ENCODE assay signal across 15 cellular contexts in genomic region chr1:168360151-168360550, GRCh38.
A peak's percentile ranks its signal among the peaks of the same experiment; 100 is the strongest.
DNase-seq lines count a peak whose midpoint lies in the region; TF ChIP-seq lines count a peak whose summit lies in the region.
"Had no signal": no experiment of that assay in that cellular context is flagged by ENCODE, and none has a peak within 500 bp of the region (broad histone marks: within the 10 kb centered on the region; RNA-seq: fewer than 3 reads in every experiment).

No MANE protein-coding gene starts in this region.

- H3K27ac ChIP-seq in mesenchymal stem cell (ENCODE audit: low read length, poor library complexity, severe bottlenecking) = no peak overlapping the region
- H3K27ac ChIP-seq: PC-9 had no signal

- H3K4me2 ChIP-seq in mesenchymal stem cell (ENCODE audit: low read length, poor library complexity, severe bottlenecking) = no peak overlapping the region
- H3K4me2 ChIP-seq: PC-9 had no signal

- intact Hi-C loops in activated T-helper 2 cell treated with anti-CD3 and anti-CD28 coated beads, Interferon-gamma antibody, Interleukin-2, Interleukin-4, amounts not matched to agents 10 μg/mL and 5 μg/mL and 100 μg/mL, durations not matched to agents 14 hours and 24 hours and 36 hours (cut with micrococcal nuclease) = loop anchor here (1.0 to 10.0 kb wide), 9 partner anchors 62 to 1337 kb away; partner anchors contain the start of genes ATP1B1, BLZF1, F5 and NME7
- intact Hi-C loops in MCF 10A (cut with micrococcal nuclease) = no loop called here

- H3K9ac ChIP-seq in mesenchymal stem cell (ENCODE audit: low read length) = peak overlapping the region; percentile 42

- no peak for TF ChIP-seq CTCF in MCF 10A (IDR thresholded peaks at IDR 0.05; ENCODE audit: unreplicated experiment)

- H3K27me3 Mint-ChIP-seq in activated T-helper 2 cell treated with anti-CD3 and anti-CD28 coated beads, Interferon-gamma antibody, Interleukin-2, Interleukin-4, amounts not matched to agents 10 μg/mL and 5 μg/mL and 100 μg/mL, durations not matched to agents 14 hours and 24 hours and 36 hours (ENCODE audit: low read depth) = no peaks in the 10 kb centered on the region
- H3K27me3 Mint-ChIP-seq in MCF 10A (ENCODE audit: insufficient read depth, unreplicated experiment) = peaks cover 10% of the 10 kb centered on the region

- POLR2A ChIA-PET in MCF 10A (lab: Yijun Ruan, JAX) = no interaction called here

- peaks cover 71% of the 10 kb centered on the region for H3K4me1 Mint-ChIP-seq in activated T-helper 2 cell treated with anti-CD3 and anti-CD28 coated beads, Interferon-gamma antibody, Interleukin-2, Interleukin-4, amounts not matched to agents 10 μg/mL and 5 μg/mL and 100 μg/mL, durations not matched to agents 14 hours and 24 hours and 36 hours (ENCODE audit: low read depth)
- no peaks in the 10 kb centered on the region for H3K4me1 Mint-ChIP-seq in MCF 10A (ENCODE audit: insufficient read depth, unreplicated experiment)

- peaks cover 4% of the 10 kb centered on the region for H3K36me3 Mint-ChIP-seq in activated T-helper 2 cell treated with anti-CD3 and anti-CD28 coated beads, Interferon-gamma antibody, Interleukin-2, Interleukin-4, amounts not matched to agents 10 μg/mL and 5 μg/mL and 100 μg/mL, durations not matched to agents 14 hours and 24 hours and 36 hours (ENCODE audit: low read depth)
- no peaks in the 10 kb centered on the region for H3K36me3 Mint-ChIP-seq in MCF 10A (ENCODE audit: insufficient read depth, unreplicated experiment)
- H3K36me3 Mint-ChIP-seq: CD8-positive, alpha-beta T cell had no signal

- CTCF ChIA-PET in MCF 10A (lab: Yijun Ruan, JAX) = interaction anchor here (0.5 to 1.2 kb wide), 8 partner anchors 17 to 1078 kb away, joined by 3 to 7 read pairs (median 3); no protein-coding TSS in a partner anchor

- H3K79me1 ChIP-seq in mesenchymal stem cell (replicated peaks; ENCODE audit: low read length, poor library complexity, severe bottlenecking) = no peaks in the 10 kb centered on the region

- no peak overlapping the region for H2BK5ac ChIP-seq in mesenchymal stem cell (ENCODE audit: low read depth, low read length, poor library complexity, severe bottlenecking)

- DNase-seq in AG08395 (ENCODE audit: low spot score) (peak; percentile 61), Daoy (ENCODE audit: low read depth) (peak; percentile 40), mesenchymal stem cell (peak; percentile 48), NCI-H446 treated with DMSO at 0.1 percent for 48 hours (lab: John Stamatoyannopoulos, UW) (no peak), MCF 10A (ENCODE audit: unreplicated experiment) (no peak), NCI-H2196 (lab: John Stamatoyannopoulos, UW; ENCODE audit: unreplicated experiment) (no peak), NCI-H345 treated with DMSO at 0.1 percent for 48 hours (lab: John Stamatoyannopoulos, UW; ENCODE audit: unreplicated experiment) (no peak)
- peak; percentile 39 for DNase-seq in activated T-helper 2 cell treated with anti-CD3 and anti-CD28 coated beads, Interferon-gamma antibody, Interleukin-2, Interleukin-4, amounts not matched to agents 10 μg/mL and 5 μg/mL and 100 μg/mL, durations not matched to agents 14 hours and 24 hours and 36 hours (ENCODE audit: low spot score)
- DNase-seq: activated effector memory CD4-positive, alpha-beta T cell treated with Interleukin-2 at 50 U/mL for 16 hours; glutamatergic neuron; H9; PC-9 had no signal

- no peaks in the 10 kb centered on the region for H3K36me3 ChIP-seq in mesenchymal stem cell (ENCODE audit: control insufficient read depth in 1 of 2, insufficient read depth in 2 of 2, low read depth in 1 of 2, low read length in 2 of 2)

- no peaks in the 10 kb centered on the region for H3K9me3 Mint-ChIP-seq in activated T-helper 2 cell treated with anti-CD3 and anti-CD28 coated beads, Interferon-gamma antibody, Interleukin-2, Interleukin-4, amounts not matched to agents 10 μg/mL and 5 μg/mL and 100 μg/mL, durations not matched to agents 14 hours and 24 hours and 36 hours
- no peaks in the 10 kb centered on the region for H3K9me3 Mint-ChIP-seq in MCF 10A (ENCODE audit: unreplicated experiment)
- H3K9me3 Mint-ChIP-seq: CD8-positive, alpha-beta T cell; dendritic cell treated with granulocyte-macrophage colony-stimulating factor and Interleukin-4, amounts not matched to agents 40 ng/mL and 50 ng/mL, for 4 days; H9 had no signal

- no peak overlapping the region for H3K14ac ChIP-seq in mesenchymal stem cell (ENCODE audit: low read length in 2 of 2)

- H3K27ac Mint-ChIP-seq in activated T-helper 2 cell treated with anti-CD3 and anti-CD28 coated beads, Interferon-gamma antibody, Interleukin-2, Interleukin-4, amounts not matched to agents 10 μg/mL and 5 μg/mL and 100 μg/mL, durations not matched to agents 14 hours and 24 hours and 36 hours = peak overlapping the region; percentile 92
- no peak overlapping the region for H3K27ac Mint-ChIP-seq in MCF 10A (ENCODE audit: low read depth, unreplicated experiment)
- H3K27ac Mint-ChIP-seq: CD8-positive, alpha-beta T cell; dendritic cell treated with granulocyte-macrophage colony-stimulating factor and Interleukin-4, amounts not matched to agents 40 ng/mL and 50 ng/mL, for 4 days; H9 had no signal

- H3K4ac ChIP-seq in mesenchymal stem cell (ENCODE audit: low read depth in 1 of 2, low read length in 2 of 2) = no peak overlapping the region

- no peak overlapping the region for H3K18ac ChIP-seq in mesenchymal stem cell (ENCODE audit: low read depth in 1 of 2, low read length in 2 of 2)

- H3K4me1 ChIP-seq in mesenchymal stem cell (ENCODE audit: control insufficient read depth, insufficient read depth, low read depth, low read length) = no peaks in the 10 kb centered on the region

- no peak overlapping the region for H2AFZ ChIP-seq in mesenchymal stem cell (ENCODE audit: low read depth, low read length)
- H2AFZ ChIP-seq: PC-9 had no signal

- no peak overlapping the region for H4K8ac ChIP-seq in mesenchymal stem cell (ENCODE audit: low read length)

- no peaks in the 10 kb centered on the region for H3K9me3 ChIP-seq in mesenchymal stem cell (ENCODE audit: control insufficient read depth, low read length)

- WGBS in mesenchymal stem cell = 67% methylated on average over 1 of the region's 3 CpGs

- H2AK5ac ChIP-seq in mesenchymal stem cell (ENCODE audit: low read length, severe bottlenecking) = no peak overlapping the region

- H3K27me3 ChIP-seq in mesenchymal stem cell (ENCODE audit: control insufficient read depth in 1 of 2, insufficient read depth in 1 of 2, low read length in 2 of 2) = peaks cover 6 to 10% of the 10 kb centered on the region in 2 experiments

- no peak overlapping the region for H2BK15ac ChIP-seq in mesenchymal stem cell (ENCODE audit: low read depth, poor library complexity, severe bottlenecking)

- BruUV-seq in MCF 10A (replicated peaks; lab: Mats Ljungman, UMichigan) = no TSS peak

- H4K91ac ChIP-seq in mesenchymal stem cell (ENCODE audit: low read length) = no peak overlapping the region

- no peak overlapping the region for H3K23ac ChIP-seq in mesenchymal stem cell (ENCODE audit: low read length in 2 of 2)

- H2BK12ac ChIP-seq in mesenchymal stem cell (ENCODE audit: low read length in 2 of 2) = no peak overlapping the region

- H2BK120ac ChIP-seq in mesenchymal stem cell (ENCODE audit: low read depth, low read length) = no peak overlapping the region

- H3K4me3 Mint-ChIP-seq in activated T-helper 2 cell treated with anti-CD3 and anti-CD28 coated beads, Interferon-gamma antibody, Interleukin-2, Interleukin-4, amounts not matched to agents 10 μg/mL and 5 μg/mL and 100 μg/mL, durations not matched to agents 14 hours and 24 hours and 36 hours (ENCODE audit: low read depth) = peak overlapping the region; percentile 18
- H3K4me3 Mint-ChIP-seq in MCF 10A (ENCODE audit: unreplicated experiment) = no peak overlapping the region
- H3K4me3 Mint-ChIP-seq: CD8-positive, alpha-beta T cell; dendritic cell treated with granulocyte-macrophage colony-stimulating factor and Interleukin-4, amounts not matched to agents 40 ng/mL and 50 ng/mL, for 4 days; H9 had no signal

- no peak overlapping the region for H3K4me3 ChIP-seq in mesenchymal stem cell (ENCODE audit: insufficient read depth in 1 of 2, low read depth in 1 of 2, low read length in 2 of 2)
- H3K4me3 ChIP-seq: lung, PC-9 had no signal

Comparison
In these comparisons a context has a peak if more than half of its experiments do, and no peak if none do; other contexts are left out.
1. DNase-seq: peak in AG08395 (single experiment), Daoy (single experiment), activated T-helper 2 cell treated with anti-CD3 and anti-CD28 coated beads, Interferon-gamma antibody, Interleukin-2, Interleukin-4, amounts not matched to agents 10 μg/mL and 5 μg/mL and 100 μg/mL, durations not matched to agents 14 hours and 24 hours and 36 hours (single experiment) and mesenchymal stem cell (single experiment); none in NCI-H446 treated with DMSO at 0.1 percent for 48 hours (single experiment), MCF 10A (single experiment), NCI-H2196 (single experiment) and NCI-H345 treated with DMSO at 0.1 percent for 48 hours (single experiment).